1 cellular context compared by ENCODE assay signal in genomic region chr2:144475044-144475443, GRCh38.
TF ChIP-seq lines count a peak whose summit lies in the region.

No MANE protein-coding gene starts in this region.

TF ChIP-seq in K562, 482 proteins besides CTCF, POLR2A, EP300 and RAD21:
- no peak for TF ChIP-seq SMAD4 (CRISPR knock-in tag; conservative IDR thresholded peaks at IDR 0.05)
- TF ChIP-seq PKNOX1 (IDR thresholded peaks at IDR 0.05), result peak; percentile 65
TF ChIP-seq in K562: peak in this region for 1.
